In genomic region chr13:47337781-47338507, GRCh38 we compare ENCODE assay signal across 11 cellular contexts.
DNase-seq lines count a peak whose midpoint lies in the region; ATAC-seq and TF ChIP-seq lines count a peak whose summit lies in the region.
"Had no signal": no experiment of that assay in that cellular context is flagged by ENCODE, and none has a peak within 500 bp of the region (broad histone marks: within the 10 kb centered on the region; RNA-seq: fewer than 3 reads in every experiment).

No MANE protein-coding gene starts in this region.

- no peak for TF ChIP-seq CTCF in fibroblast of pulmonary artery (IDR thresholded peaks at IDR 0.05; ENCODE audit: low read length, missing control alignments)

- peak; percentile 34 for DNase-seq in GM03348 (ENCODE audit: low spot score)
- peak; percentile 6 for DNase-seq in SHP77 treated with DMSO at 0.1 percent for 48 hours (lab: John Stamatoyannopoulos, UW)
- DNase-seq in fibroblast of pulmonary artery (ENCODE audit: low read depth), result peak; percentile 58
- DNase-seq in renal cortical epithelial cell (ENCODE audit: low read depth), result peak; percentile 38
- DNase-seq in activated CD8-positive, alpha-beta memory T cell treated with anti-CD3 and anti-CD28 coated beads for 24 hours, result no peak
- DNase-seq: activated T-cell treated with anti-CD3 and anti-CD28 coated beads, Interleukin-2, amount 50 U/mL, for 72 hours; sigmoid colon had no signal

- no peak overlapping the region for H3K4me3 ChIP-seq in fibroblast of pulmonary artery (replicated peaks; ENCODE audit: low read depth, low read length)
- H3K4me3 ChIP-seq: sigmoid colon had no signal

- ATAC-seq in GM21360 (IDR thresholded peaks at IDR 0.05; ENCODE audit: unreplicated experiment) (no peak), HG02981 (IDR thresholded peaks at IDR 0.05; ENCODE audit: unreplicated experiment) (no peak), GM18511 (IDR thresholded peaks at IDR 0.05; ENCODE audit: unreplicated experiment) (no peak)
- ATAC-seq: activated CD4-positive, CD25-positive, alpha-beta regulatory T cell treated with anti-CD3 and anti-CD28 coated beads, Interleukin-2, amount 50 U/mL, for 24 hours; activated T-cell treated with anti-CD3 and anti-CD28 coated beads, Interleukin-2, amount 50 U/mL, for 72 hours had no signal
